ENCODE assay signal across 17 cellular contexts in genomic region chr5:55856511-55857246, GRCh38. TPM values are rescaled to one million over a fixed set of nuclear protein-coding genes. Genes with fewer than 3 reads are reported as not detected.
DNase-seq lines count a peak whose midpoint lies in the region; ATAC-seq, FAIRE-seq and TF ChIP-seq lines count a peak whose summit lies in the region.
"Had no signal": no experiment of that assay in that cellular context is flagged by ENCODE, and none has a peak within 500 bp of the region (broad histone marks: within the 10 kb centered on the region; RNA-seq: fewer than 3 reads in every experiment).

No MANE protein-coding gene starts in this region.

- H3K9me3 Mint-ChIP-seq in CD4-positive, CD25-positive, alpha-beta regulatory T cell, result peaks cover 0 to 6% (median 0%) of the 10 kb centered on the region in 7 donors
- H3K9me3 Mint-ChIP-seq in T-helper 1 cell treated with Interleukin-12 subunit alpha and Interleukin-12 subunit beta and Interleukin-4 antibody, amounts not matched to agents 30 μg/mL and 1 μg/mL, for 36 hours, result peaks cover 7% of the 10 kb centered on the region
- H3K9me3 Mint-ChIP-seq: stimulated activated naive B cell treated with anti-CD40 and anti-IgM and Interleukin-4, amounts not matched to agents 10 μg/mL and 1 μg/mL and 100 μg/mL, for 72 hours had no signal

- no peak overlapping the region for H2AFZ ChIP-seq in endothelial cell of umbilical vein (ENCODE audit: low read depth, low read length)

- H4K20me1 ChIP-seq in endothelial cell of umbilical vein (replicated peaks; ENCODE audit: control insufficient read depth, extremely low read depth, insufficient read depth, low read length), result no peaks in the 10 kb centered on the region

- TF ChIP-seq POLR2A in endothelial cell of umbilical vein (IDR thresholded peaks at IDR 0.05; ENCODE audit: low read depth, low read length) (no peak), vagina (IDR thresholded peaks at IDR 0.05) (no peak)

- H3K4me1 ChIP-seq in CD4-positive, CD25-positive, alpha-beta regulatory T cell (ENCODE audit: control insufficient read depth, insufficient read depth, low read length, poor library complexity, severe bottlenecking), result no peaks in the 10 kb centered on the region
- H3K4me1 ChIP-seq in endothelial cell of umbilical vein (ENCODE audit: control insufficient read depth, extremely low read depth, insufficient read depth, low read length) (peaks cover 33% of the 10 kb centered on the region), vagina (no peaks in the 10 kb centered on the region)
- H3K4me1 ChIP-seq: sigmoid colon had no signal

- H3K27me3 ChIP-seq in CD4-positive, CD25-positive, alpha-beta regulatory T cell (ENCODE audit: control insufficient read depth, insufficient read depth, low read length), result peaks cover 4% of the 10 kb centered on the region
- no peaks in the 10 kb centered on the region for H3K27me3 ChIP-seq in endothelial cell of umbilical vein (ENCODE audit: control insufficient read depth in 2 of 2, insufficient read depth in 2 of 2, low read length in 2 of 2)
- no peaks in the 10 kb centered on the region for H3K27me3 ChIP-seq in vagina
- H3K27me3 ChIP-seq: foreskin keratinocyte, sigmoid colon had no signal

- BruUV-seq in endothelial cell of umbilical vein (replicated peaks; lab: Mats Ljungman, UMichigan), result no TSS peak

- no peak overlapping the region for H3K27ac Mint-ChIP-seq in CD4-positive, CD25-positive, alpha-beta regulatory T cell
- H3K27ac Mint-ChIP-seq in T-helper 1 cell treated with Interleukin-12 subunit alpha and Interleukin-12 subunit beta and Interleukin-4 antibody, amounts not matched to agents 30 μg/mL and 1 μg/mL, for 36 hours, result peak overlapping the region; percentile 84
- H3K27ac Mint-ChIP-seq: stimulated activated naive B cell treated with anti-CD40 and anti-IgM and Interleukin-4, amounts not matched to agents 10 μg/mL and 1 μg/mL and 100 μg/mL, for 72 hours had no signal

- intact Hi-C loops in endothelial cell of umbilical vein (cut with micrococcal nuclease) (no loop called here), vagina (cut with DNase I) (no loop called here)

- peak overlapping the region; percentile 62 for H3K4me2 ChIP-seq in endothelial cell of umbilical vein (ENCODE audit: insufficient read depth, low read length)

- POLR2A ChIA-PET in endothelial cell of umbilical vein (lab: Charles Lee), result no interaction called here

- peak; percentile 42 to 52 for ATAC-seq in CD4-positive, CD25-positive, alpha-beta regulatory T cell (ENCODE audit: low read depth in 2 of 2)
- ATAC-seq: foreskin keratinocyte; stimulated activated naive B cell treated with anti-CD40 and anti-IgM and Interleukin-4, amounts not matched to agents 10 μg/mL and 1 μg/mL and 100 μg/mL, for 72 hours had no signal

- peak overlapping the region in 1 of 4 donors; percentile 10 for H3K4me3 Mint-ChIP-seq in CD4-positive, CD25-positive, alpha-beta regulatory T cell
- peak overlapping the region; percentile 41 for H3K4me3 Mint-ChIP-seq in T-helper 1 cell treated with Interleukin-12 subunit alpha and Interleukin-12 subunit beta and Interleukin-4 antibody, amounts not matched to agents 30 μg/mL and 1 μg/mL, for 36 hours
- H3K4me3 Mint-ChIP-seq: stimulated activated naive B cell treated with anti-CD40 and anti-IgM and Interleukin-4, amounts not matched to agents 10 μg/mL and 1 μg/mL and 100 μg/mL, for 72 hours had no signal

- no peaks in the 10 kb centered on the region for H3K9me3 ChIP-seq in CD4-positive, CD25-positive, alpha-beta regulatory T cell (ENCODE audit: control insufficient read depth in 2 of 2, low read length in 2 of 2)
- H3K9me3 ChIP-seq in endothelial cell of umbilical vein (replicated peaks; ENCODE audit: control insufficient read depth, insufficient read depth, low read length), result no peaks in the 10 kb centered on the region
- H3K9me3 ChIP-seq in vagina, result no peaks in the 10 kb centered on the region
- H3K9me3 ChIP-seq: neutrophil, sigmoid colon had no signal

- DNase-seq in CD4-positive, CD25-positive, alpha-beta regulatory T cell, result peak in 2 of 3 donors; percentile 1 to 48
- DNase-seq in Jurkat, Clone E6-1 (ENCODE audit: low read depth, low spot score), result peak; percentile 88
- DNase-seq in endothelial cell of umbilical vein (ENCODE audit: low read depth, low spot score) (peak; percentile 18), vagina (ENCODE audit: extremely low spot score in 2 of 2) (no peak), superior temporal gyrus (ENCODE audit: extremely low spot score) (no peak), NCI-H82 treated with DMSO at 0.1 percent for 48 hours (lab: John Stamatoyannopoulos, UW; ENCODE audit: unreplicated experiment) (no peak), ureter (ENCODE audit: low spot score) (no peak)
- DNase-seq: foreskin keratinocyte; mammary epithelial cell; NCI-H524 treated with DMSO at 0.1 percent for 48 hours; sigmoid colon; stimulated activated naive B cell treated with anti-CD40 and anti-IgM and Interleukin-4, amounts not matched to agents 10 μg/mL and 1 μg/mL and 100 μg/mL, for 72 hours had no signal

- H3K27me3 Mint-ChIP-seq in CD4-positive, CD25-positive, alpha-beta regulatory T cell, result peaks cover 29% of the 10 kb centered on the region
- no peaks in the 10 kb centered on the region for H3K27me3 Mint-ChIP-seq in T-helper 1 cell treated with Interleukin-12 subunit alpha and Interleukin-12 subunit beta and Interleukin-4 antibody, amounts not matched to agents 30 μg/mL and 1 μg/mL, for 36 hours (ENCODE audit: low read depth)

- TF ChIP-seq CTCF in endothelial cell of umbilical vein (IDR thresholded peaks at IDR 0.05; ENCODE audit: extremely low read depth in 1 of 2, insufficient read depth in 1 of 2, low read depth in 1 of 2, low read length in 2 of 2) (no peak), vagina (IDR thresholded peaks at IDR 0.05) (no peak)

- dilution Hi-C loops in endothelial cell of umbilical vein (cut with MboI; ENCODE audit: extremely low pct_ligation_motif_present, low sequenced_read_pairs), result no loop called here

- no peak overlapping the region for H3K4me3 ChIP-seq in CD4-positive, CD25-positive, alpha-beta regulatory T cell (ENCODE audit: low read depth, low read length)
- H3K4me3 ChIP-seq in Jurkat, Clone E6-1 (ENCODE audit: low read length), result no peak overlapping the region; the same call in 1 of the 2 replicates
- H3K4me3 ChIP-seq in endothelial cell of umbilical vein (replicated peaks in 1 of 3; ENCODE audit: insufficient read depth in 1 of 3, low read depth in 1 of 3, low read length in 3 of 3) (no peak overlapping the region), vagina (no peak overlapping the region)
- H3K4me3 ChIP-seq: sigmoid colon had no signal

- CTCF ChIA-PET in endothelial cell of umbilical vein (lab: Charles Lee), result no interaction called here

- no peaks in the 10 kb centered on the region for H3K9me1 ChIP-seq in endothelial cell of umbilical vein (replicated peaks; ENCODE audit: control insufficient read depth, extremely low read depth, insufficient read depth, low read length)

- H3K79me2 ChIP-seq in endothelial cell of umbilical vein (ENCODE audit: control insufficient read depth, insufficient read depth, low read length), result no peaks in the 10 kb centered on the region

- no peaks in the 10 kb centered on the region for H3K36me3 Mint-ChIP-seq in CD4-positive, CD25-positive, alpha-beta regulatory T cell
- H3K36me3 Mint-ChIP-seq in T-helper 1 cell treated with Interleukin-12 subunit alpha and Interleukin-12 subunit beta and Interleukin-4 antibody, amounts not matched to agents 30 μg/mL and 1 μg/mL, for 36 hours (ENCODE audit: low read depth), result peaks cover 11% of the 10 kb centered on the region
- H3K36me3 Mint-ChIP-seq: stimulated activated naive B cell treated with anti-CD40 and anti-IgM and Interleukin-4, amounts not matched to agents 10 μg/mL and 1 μg/mL and 100 μg/mL, for 72 hours had no signal

- H3K4me1 Mint-ChIP-seq in CD4-positive, CD25-positive, alpha-beta regulatory T cell, result peaks cover 11 to 26% (median 18%) of the 10 kb centered on the region in 4 donors
- peaks cover 47% of the 10 kb centered on the region for H3K4me1 Mint-ChIP-seq in T-helper 1 cell treated with Interleukin-12 subunit alpha and Interleukin-12 subunit beta and Interleukin-4 antibody, amounts not matched to agents 30 μg/mL and 1 μg/mL, for 36 hours (ENCODE audit: low read depth)
- H3K4me1 Mint-ChIP-seq: stimulated activated naive B cell treated with anti-CD40 and anti-IgM and Interleukin-4, amounts not matched to agents 10 μg/mL and 1 μg/mL and 100 μg/mL, for 72 hours had no signal

- no peaks in the 10 kb centered on the region for H3K36me3 ChIP-seq in CD4-positive, CD25-positive, alpha-beta regulatory T cell (ENCODE audit: control insufficient read depth, insufficient read depth, low read length)
- H3K36me3 ChIP-seq in endothelial cell of umbilical vein (ENCODE audit: control insufficient read depth in 2 of 2, extremely low read depth in 1 of 2, insufficient read depth in 2 of 2, low read length in 2 of 2) (no peaks in the 10 kb centered on the region), vagina (no peaks in the 10 kb centered on the region)
- H3K36me3 ChIP-seq: neutrophil, sigmoid colon had no signal

- peak; percentile 28 for FAIRE-seq in endothelial cell of umbilical vein (lab: Jason Lieb, UNC)
- FAIRE-seq: G401.6, TTC549 had no signal

- no peak overlapping the region for H3K9ac ChIP-seq in endothelial cell of umbilical vein (replicated peaks; ENCODE audit: extremely low read depth, insufficient read depth, low read length)

- H3K27ac ChIP-seq in CD4-positive, CD25-positive, alpha-beta regulatory T cell (ENCODE audit: insufficient read depth, low read length, poor library complexity, severe bottlenecking), result no peak overlapping the region
- H3K27ac ChIP-seq in endothelial cell of umbilical vein (ENCODE audit: insufficient read depth, low read depth, low read length) (no peak overlapping the region), vagina (no peak overlapping the region)
- H3K27ac ChIP-seq: C4-2B, foreskin keratinocyte, neutrophil, sigmoid colon had no signal

TF ChIP-seq in endothelial cell of umbilical vein, 7 proteins besides CTCF, POLR2A, EP300 and RAD21 (continues in another document):
- TF ChIP-seq FOS (IDR thresholded peaks at IDR 0.05; ENCODE audit: borderline replicate concordance, insufficient read depth, low read length) (no peak), EZH2 (IDR thresholded peaks at IDR 0.05; ENCODE audit: borderline replicate concordance, low read depth, low read length, severe bottlenecking) (no peak)

RNA-seq across cellular contexts. Expression of gene IL31RA, which starts 5.5 kb away (rescaled TPM):
- not detected for total RNA-seq in CD4-positive, CD25-positive, alpha-beta regulatory T cell
- not detected for polyA plus RNA-seq in CD4-positive, CD25-positive, alpha-beta regulatory T cell
- not detected for polyA plus RNA-seq in Jurkat, Clone E6-1 (2012; ENCODE audit: insufficient read depth, insufficient read length)
- total RNA-seq in endothelial cell of umbilical vein (0.75 and 0.90 TPM in 2 replicates), vagina (not detected), ureter (not detected)
- 0.06 and 0.14 TPM in 2 replicates for polyA plus RNA-seq in endothelial cell of umbilical vein
- 0.26 and 0.38 TPM in 2 replicates for polyA plus RNA-seq in endothelial cell of umbilical vein (2011; cell fraction: cytosol; rRNA removed)
- 0.32 and 0.45 TPM in 2 replicates for polyA plus RNA-seq in endothelial cell of umbilical vein (2011; cell fraction: nucleus; rRNA removed)
- 2.2 and 5.1 TPM in 2 replicates for polyA plus RNA-seq in endothelial cell of umbilical vein (2012)
- 1.2 TPM in 1 of 2 replicates, not detected in the other for polyA minus RNA-seq in endothelial cell of umbilical vein
- not detected for polyA minus RNA-seq in endothelial cell of umbilical vein (2011; cell fraction: cytosol; rRNA and poly(A)+ RNA removed)
- 0.34 and 0.77 TPM in 2 replicates for polyA minus RNA-seq in endothelial cell of umbilical vein (2011; cell fraction: nucleus; rRNA and poly(A)+ RNA removed)

Comparison
In these comparisons a context has a peak if more than half of its experiments do, and no peak if none do; other contexts are left out.
1. DNase-seq: peak in CD4-positive, CD25-positive, alpha-beta regulatory T cell (2 of 3), Jurkat, Clone E6-1 (single experiment) and endothelial cell of umbilical vein (single experiment); none in vagina (0 of 2), superior temporal gyrus (single experiment), NCI-H82 treated with DMSO at 0.1 percent for 48 hours (single experiment) and ureter (single experiment).